19 cellular contexts compared by ENCODE assay signal in genomic region chr13:51311957-51312520, GRCh38. TPM values are rescaled to one million over a fixed set of nuclear protein-coding genes. Genes with fewer than 3 reads are reported as not detected.
DNase-seq lines count a peak whose midpoint lies in the region; ATAC-seq and TF ChIP-seq lines count a peak whose summit lies in the region.
"Had no signal": no experiment of that assay in that cellular context is flagged by ENCODE, and none has a peak within 500 bp of the region (broad histone marks: within the 10 kb centered on the region; RNA-seq: fewer than 3 reads in every experiment).

No MANE protein-coding gene starts in this region.

- H3K4me1 ChIP-seq in GM23338 (ENCODE audit: insufficient read depth), result peaks cover 25% of the 10 kb centered on the region
- H3K4me1 ChIP-seq in CD4-positive, alpha-beta memory T cell (ENCODE audit: insufficient read depth, low read length), result no peaks in the 10 kb centered on the region
- H3K4me1 ChIP-seq in prostate gland (replicated peaks), result no peaks in the 10 kb centered on the region
- H3K4me1 ChIP-seq: A549 had no signal

- peaks cover 31% of the 10 kb centered on the region for H3K4me1 Mint-ChIP-seq in GM23338
- H3K4me1 Mint-ChIP-seq in WTC11, result peaks cover 39% of the 10 kb centered on the region
- peaks cover 28% of the 10 kb centered on the region for H3K4me1 Mint-ChIP-seq in glutamatergic neuron (ENCODE audit: low read depth, unreplicated experiment)
- H3K4me1 Mint-ChIP-seq in CD4-positive, alpha-beta memory T cell, result no peaks in the 10 kb centered on the region

- H3K27me3 Mint-ChIP-seq in GM23338 (ENCODE audit: insufficient read depth, low read depth, poor library complexity), result peaks cover 11% of the 10 kb centered on the region
- peaks cover 10% of the 10 kb centered on the region for H3K27me3 Mint-ChIP-seq in WTC11 (ENCODE audit: low read depth)
- H3K27me3 Mint-ChIP-seq in glutamatergic neuron (ENCODE audit: unreplicated experiment), result no peaks in the 10 kb centered on the region
- H3K27me3 Mint-ChIP-seq in CD4-positive, alpha-beta memory T cell, result peaks cover 5 to 9% of the 10 kb centered on the region in 2 donors

- POLR2A ChIA-PET in WTC11 (lab: Charles Lee), result no interaction called here
- POLR2A ChIA-PET in CD4-positive, alpha-beta memory T cell (lab: Charles Lee; ENCODE audit: partially characterized antibody), result no interaction called here

- H3K4me3 Mint-ChIP-seq in GM23338 (no peak overlapping the region; the same call in 2 of the 3 replicates), WTC11 (no peak overlapping the region), glutamatergic neuron (ENCODE audit: unreplicated experiment) (no peak overlapping the region)
- no peak overlapping the region for H3K4me3 Mint-ChIP-seq in CD4-positive, alpha-beta memory T cell

- H3K4me3 ChIP-seq in GM23338 (no peak overlapping the region), prostate gland (no peak overlapping the region)
- H3K4me3 ChIP-seq in CD4-positive, alpha-beta memory T cell (ENCODE audit: low read length in 2 of 2), result no peak overlapping the region
- H3K4me3 ChIP-seq: A549, K562 had no signal

- H3K79me2 ChIP-seq in GM23338 (replicated peaks; ENCODE audit: insufficient read depth), result no peaks in the 10 kb centered on the region

- H3K9me3 Mint-ChIP-seq in GM23338, result peaks cover 3% of the 10 kb centered on the region; the same call in 2 of the 3 replicates
- peaks cover 3% of the 10 kb centered on the region; the same call in 1 of the 2 replicates for H3K9me3 Mint-ChIP-seq in WTC11
- peaks cover 4% of the 10 kb centered on the region for H3K9me3 Mint-ChIP-seq in glutamatergic neuron (ENCODE audit: unreplicated experiment)
- H3K9me3 Mint-ChIP-seq in CD4-positive, alpha-beta memory T cell, result no peaks in the 10 kb centered on the region

- H3K27ac Mint-ChIP-seq in GM23338 (peak overlapping the region; percentile 49), WTC11 (peak overlapping the region; percentile 61; the same call in 1 of the 2 replicates), glutamatergic neuron (ENCODE audit: unreplicated experiment) (peak overlapping the region; percentile 41)
- H3K27ac Mint-ChIP-seq in CD4-positive, alpha-beta memory T cell, result no peak overlapping the region

- TF ChIP-seq POLR2A in prostate gland (IDR thresholded peaks at IDR 0.05), result no peak
- TF ChIP-seq POLR2A in GM18505 (IDR thresholded peaks at IDR 0.05; ENCODE audit: borderline replicate concordance, extremely low read depth, insufficient read depth, insufficient read length), result no peak

- no peaks in the 10 kb centered on the region for H3F3A ChIP-seq in GM23338 (replicated peaks; ENCODE audit: low read depth)

- CTCF ChIA-PET in WTC11 (lab: Charles Lee), result interaction anchor here (0.7 to 5.8 kb wide), 5 partner anchors 10 to 191 kb away, joined by 3 to 40 read pairs (median 3); no protein-coding TSS in a partner anchor
- CTCF ChIA-PET in CD4-positive, alpha-beta memory T cell (lab: Charles Lee; ENCODE audit: partially characterized antibody), result interaction anchor here (1.1 to 1.5 kb wide), 2 partner anchors 23 to 26 kb away, joined by 3 to 4 read pairs; no protein-coding TSS in a partner anchor

- peak; percentile 95 for ATAC-seq in GM23338
- ATAC-seq in WTC11, result peak; percentile 83
- ATAC-seq in GM18505 (IDR thresholded peaks at IDR 0.05; ENCODE audit: unreplicated experiment), result no peak
- ATAC-seq: A549, K562 had no signal

- DNase-seq in GM23338 (ENCODE audit: low spot score) (no peak), WTC11 (ENCODE audit: low spot score) (no peak), glutamatergic neuron (no peak), occipital lobe (lab: John Stamatoyannopoulos, UW) (peak; percentile 7), prostate gland (ENCODE audit: low spot score) (no peak), NCI-H82 (lab: John Stamatoyannopoulos, UW) (no peak)
- no peak for DNase-seq in CD4-positive, alpha-beta memory T cell
- DNase-seq: COR-L47, DMS153, HCEC 1CT, NCI-H1417, NCI-H187 treated with DMSO at 0.1 percent for 48 hours, NCI-H345, NCI-H526 treated with DMSO at 0.1 percent for 48 hours, SHP77 had no signal

- no peaks in the 10 kb centered on the region for H4K20me1 ChIP-seq in GM23338 (replicated peaks; ENCODE audit: insufficient read depth)

- H3K27ac ChIP-seq in GM23338 (ENCODE audit: low read depth) (no peak overlapping the region), prostate gland (no peak overlapping the region)
- no peak overlapping the region for H3K27ac ChIP-seq in CD4-positive, alpha-beta memory T cell (ENCODE audit: low read depth, low read length)
- H3K27ac ChIP-seq: A549, HL-60 had no signal

- H3K9me2 ChIP-seq in GM23338 (ENCODE audit: insufficient read depth), result 0 out of 2 replicates have a peak, but pooled peaks cover 4% of the 10 kb centered on the region

- WGBS in prostate gland, result 87% methylated on average over 5 of the region's 5 CpGs

- no peak for TF ChIP-seq CTCF in GM23338 (conservative IDR thresholded peaks at IDR 0.05; ENCODE audit: low read depth in 2 of 2)
- no peak for TF ChIP-seq CTCF in WTC11 (IDR thresholded peaks at IDR 0.05)
- no peak for TF ChIP-seq CTCF in glutamatergic neuron (IDR thresholded peaks at IDR 0.05; ENCODE audit: partially characterized antibody, unreplicated experiment)
- no peak for TF ChIP-seq CTCF in prostate gland (IDR thresholded peaks at IDR 0.05)

- H3K27me3 ChIP-seq in GM23338 (ENCODE audit: insufficient read depth) (no peaks in the 10 kb centered on the region), prostate gland (replicated peaks; ENCODE audit: insufficient read depth) (no peaks in the 10 kb centered on the region)
- no peaks in the 10 kb centered on the region for H3K27me3 ChIP-seq in CD4-positive, alpha-beta memory T cell (ENCODE audit: insufficient read depth, low read length)

- peaks cover 3% of the 10 kb centered on the region; the same call in 2 of the 3 replicates for H3K36me3 Mint-ChIP-seq in GM23338 (ENCODE audit: low read depth)
- peaks cover 2% of the 10 kb centered on the region; the same call in 1 of the 2 replicates for H3K36me3 Mint-ChIP-seq in WTC11
- peaks cover 4% of the 10 kb centered on the region for H3K36me3 Mint-ChIP-seq in glutamatergic neuron (ENCODE audit: unreplicated experiment)
- no peaks in the 10 kb centered on the region for H3K36me3 Mint-ChIP-seq in CD4-positive, alpha-beta memory T cell

- no peaks in the 10 kb centered on the region for H3K9me3 ChIP-seq in CD4-positive, alpha-beta memory T cell (ENCODE audit: control insufficient read depth in 1 of 2, low read length in 2 of 2)
- no peaks in the 10 kb centered on the region for H3K9me3 ChIP-seq in prostate gland
- H3K9me3 ChIP-seq: A549 had no signal

- H3K4me2 ChIP-seq in GM23338, result no peak overlapping the region
- H3K4me2 ChIP-seq: A549 had no signal

- no peak overlapping the region for H2AFZ ChIP-seq in GM23338

- H3K36me3 ChIP-seq in GM23338 (ENCODE audit: insufficient read depth) (no peaks in the 10 kb centered on the region), prostate gland (no peaks in the 10 kb centered on the region)
- H3K36me3 ChIP-seq in CD4-positive, alpha-beta memory T cell (ENCODE audit: insufficient read depth, low read length), result no peaks in the 10 kb centered on the region

- intact Hi-C loops in CD4-positive, alpha-beta memory T cell (cut with micrococcal nuclease), result no loop called here
- intact Hi-C loops in prostate gland (cut with DNase I), result no loop called here

TF ChIP-seq in GM23338, 12 proteins besides CTCF, POLR2A, EP300 and RAD21:
- TF ChIP-seq JUNB (IDR thresholded peaks at IDR 0.05; ENCODE audit: unreplicated experiment) (no peak), ZNF331 (CRISPR knock-in tag; IDR thresholded peaks at IDR 0.05; ENCODE audit: low read depth) (no peak), EZH2phosphoT487 (IDR thresholded peaks at IDR 0.05; ENCODE audit: unreplicated experiment) (no peak), NANOG (IDR thresholded peaks at IDR 0.05; ENCODE audit: borderline replicate concordance) (no peak)
TF ChIP-seq in GM23338: peak in this region for 0.

TF ChIP-seq in WTC11, 78 proteins besides CTCF, POLR2A, EP300 and RAD21 (continues in another document):
- TF ChIP-seq TEAD1 (CRISPR knock-in tag; IDR thresholded peaks at IDR 0.05) (peak; percentile 43; the same call in 1 of the 2 replicates), PRDM15 (CRISPR knock-in tag; IDR thresholded peaks at IDR 0.05) (no peak), ZNF138 (CRISPR knock-in tag; conservative IDR thresholded peaks at IDR 0.05) (no peak)

RNA-seq across cellular contexts. Expression of gene SERPINE3, which starts 27.5 kb away (rescaled TPM):
- 0.08 and 0.17 TPM in 2 replicates for total RNA-seq in GM23338 (2014; rRNA removed; shearing (Covaris generic))
- polyA plus RNA-seq in GM23338 (2016; fragmentation: Nextera tagmentation; extraction: Ambion mirVana), result 0.31 and 0.35 TPM in 2 replicates
- 0.16 to 0.64 TPM (median 0.59 TPM) in 3 replicates for total RNA-seq in WTC11 (2021)
- total RNA-seq in glutamatergic neuron (ENCODE audit: unreplicated experiment), result not detected
- total RNA-seq in occipital lobe, result 0.16 TPM
- not detected for total RNA-seq in CD4-positive, alpha-beta memory T cell
- not detected for polyA plus RNA-seq in CD4-positive, alpha-beta memory T cell
- not detected for total RNA-seq in prostate gland
- total RNA-seq: K562 had no signal
- polyA plus RNA-seq: K562 had no signal

Comparison
In these comparisons a context has a peak if more than half of its experiments do, and no peak if none do; other contexts are left out.
1. H3K27ac Mint-ChIP-seq: peak in GM23338 (single experiment), WTC11 (single experiment) and glutamatergic neuron (single experiment); none in CD4-positive, alpha-beta memory T cell (0 of 7).